ENCODE assay signal across 28 cellular contexts in genomic region chr3:107110596-107111305, GRCh38.
"Had no signal": no experiment of that assay in that cellular context is flagged by ENCODE, and none has a peak within 500 bp of the region (broad histone marks: within the 10 kb centered on the region; RNA-seq: fewer than 3 reads in every experiment).

No MANE protein-coding gene starts in this region.

- H3K27me3 ChIP-seq: body of pancreas, breast epithelium, Peyer's patch had no signal

- H3K36me3 ChIP-seq: breast epithelium, Peyer's patch had no signal

- H3K4me1 ChIP-seq: body of pancreas, breast epithelium, Peyer's patch had no signal

- H3K4me3 ChIP-seq: body of pancreas, breast epithelium, K562, Peyer's patch had no signal

- H3K27me3 Mint-ChIP-seq: activated CD4-positive, alpha-beta T cell treated with anti-CD3 and anti-CD28 coated beads, Interleukin-2, amount 10 ng/mL, durations not matched to agents 24 days and 14 days; activated naive CD8-positive, alpha-beta T cell treated with anti-CD3 and anti-CD28 coated beads, Interleukin-2, amount 10 ng/mL, durations not matched to agents 7 days and 5 days; activated T-cell treated with anti-CD3 and anti-CD28 coated beads, Interleukin-2, amount 50 U/mL, for 24 hours had no signal

- H3K27ac ChIP-seq: body of pancreas, breast epithelium, Peyer's patch had no signal

- H3K9me3 Mint-ChIP-seq: activated CD4-positive, alpha-beta T cell treated with anti-CD3 and anti-CD28 coated beads, Interleukin-2, amount 10 ng/mL, durations not matched to agents 24 days and 14 days; activated T-cell treated with anti-CD3 and anti-CD28 coated beads, Interleukin-2, amount 50 U/mL, for 24 hours; activated T-helper 2 cell treated with anti-CD3 and anti-CD28 coated beads, Interferon-gamma antibody, Interleukin-2, Interleukin-4, amounts not matched to agents 10 μg/mL and 5 μg/mL and 100 μg/mL, durations not matched to agents 14 hours and 24 hours and 36 hours had no signal

- H3K4me3 Mint-ChIP-seq: activated CD4-positive, alpha-beta T cell treated with anti-CD3 and anti-CD28 coated beads, Interleukin-2, amount 10 ng/mL, durations not matched to agents 24 days and 14 days; activated CD8-positive, alpha-beta T cell treated with anti-CD3 and anti-CD28 coated beads, Interleukin-2, amount 10 ng/mL, durations not matched to agents 7 days and 5 days; activated naive CD4-positive, alpha-beta T cell treated with anti-CD3 and anti-CD28 coated beads, Interleukin-2, amount 50 U/mL, for 24 hours; activated naive CD8-positive, alpha-beta T cell treated with anti-CD3 and anti-CD28 coated beads, Interleukin-2, amount 10 ng/mL, durations not matched to agents 7 days and 5 days; activated T-cell treated with anti-CD3 and anti-CD28 coated beads, Interleukin-2, amount 50 U/mL, for 24 hours had no signal

- H3K36me3 Mint-ChIP-seq: activated naive CD4-positive, alpha-beta T cell treated with anti-CD3 and anti-CD28 coated beads, Interleukin-2, amount 50 U/mL, for 24 hours; activated naive CD8-positive, alpha-beta T cell treated with anti-CD3 and anti-CD28 coated beads, Interleukin-2, amount 10 ng/mL, durations not matched to agents 7 days and 5 days had no signal

- DNase-seq: activated CD4-positive, alpha-beta T cell treated with anti-CD3 and anti-CD28 coated beads, Interleukin-2, amount 10 ng/mL, durations not matched to agents 24 days and 14 days; activated CD4-positive, alpha-beta T cell treated with anti-CD3 and anti-CD28 coated beads, Interleukin-2, amount 50 U/mL, for 48 hours; activated CD8-positive, alpha-beta T cell treated with anti-CD3 and anti-CD28 coated beads, Interleukin-2, amount 10 ng/mL, durations not matched to agents 7 days and 5 days; activated gamma-delta T cell; activated naive CD4-positive, alpha-beta T cell treated with Interleukin-2 at 50 U/mL for 16 hours; activated naive CD8-positive, alpha-beta T cell treated with anti-CD3 and anti-CD28 coated beads, Interleukin-2, amount 10 ng/mL, durations not matched to agents 7 days and 5 days; activated T-cell treated with anti-CD3 and anti-CD28 coated beads, Interleukin-2, amount 50 U/mL, for 24 hours; amygdala; body of pancreas; IMR-90; NCI-H1092 treated with DMSO at 0.1 percent for 48 hours; NCI-H1436; NCI-H1694; NCI-H2029; NCI-H2107; NCI-H226; NCI-H446 treated with DMSO at 0.1 percent for 48 hours; NCI-H526; NCI-H774; PC-3; Peyer's patch; RPMI8226; SW 1271; T1000 had no signal

- ATAC-seq: activated CD8-positive, alpha-beta T cell treated with anti-CD3 and anti-CD28 coated beads, Interleukin-2, amount 10 ng/mL, durations not matched to agents 7 days and 5 days; body of pancreas; K562; PC-3 had no signal

- H3K4me1 Mint-ChIP-seq: activated CD4-positive, alpha-beta T cell treated with anti-CD3 and anti-CD28 coated beads, Interleukin-2, amount 10 ng/mL, durations not matched to agents 24 days and 14 days; activated naive CD4-positive, alpha-beta T cell treated with anti-CD3 and anti-CD28 coated beads, Interleukin-2, amount 50 U/mL, for 24 hours; activated naive CD8-positive, alpha-beta T cell treated with anti-CD3 and anti-CD28 coated beads, Interleukin-2, amount 10 ng/mL, durations not matched to agents 7 days and 5 days had no signal

- H3K9me3 ChIP-seq: body of pancreas, breast epithelium, Peyer's patch had no signal

- H3K27ac Mint-ChIP-seq: activated CD4-positive, alpha-beta T cell treated with anti-CD3 and anti-CD28 coated beads, Interleukin-2, amount 10 ng/mL, durations not matched to agents 24 days and 14 days; activated CD8-positive, alpha-beta T cell treated with anti-CD3 and anti-CD28 coated beads, Interleukin-2, amount 10 ng/mL, durations not matched to agents 7 days and 5 days; activated naive CD4-positive, alpha-beta T cell treated with anti-CD3 and anti-CD28 coated beads, Interleukin-2, amount 50 U/mL, for 24 hours; activated naive CD8-positive, alpha-beta T cell treated with anti-CD3 and anti-CD28 coated beads, Interleukin-2, amount 10 ng/mL, durations not matched to agents 7 days and 5 days; activated T-cell treated with anti-CD3 and anti-CD28 coated beads, Interleukin-2, amount 50 U/mL, for 24 hours; activated T-helper 2 cell treated with anti-CD3 and anti-CD28 coated beads, Interferon-gamma antibody, Interleukin-2, Interleukin-4, amounts not matched to agents 10 μg/mL and 5 μg/mL and 100 μg/mL, durations not matched to agents 14 hours and 24 hours and 36 hours had no signal
